In genomic region chr19:46890423-46891170, GRCh38 we compare ENCODE assay signal across 2 cellular contexts.
TF ChIP-seq lines count a peak whose summit lies in the region.

No MANE protein-coding gene starts in this region.

TF ChIP-seq in K562, 482 proteins besides CTCF, POLR2A, EP300 and RAD21 (continues in another document):
- TF ChIP-seq ATF1 (CRISPR knock-in tag; IDR thresholded peaks at IDR 0.05) (no peak), ATF1 (tag; IDR thresholded peaks at IDR 0.05) (0 out of 2 replicates have a peak, but pooled peaks have one; percentile 14), EGR1 (conservative IDR thresholded peaks at IDR 0.05) (no peak), HOMEZ (CRISPR knock-in tag; IDR thresholded peaks at IDR 0.05) (no peak), MAX (CRISPR knock-in tag; IDR thresholded peaks at IDR 0.05) (no peak), NFE2 (IDR thresholded peaks at IDR 0.05; ENCODE audit: low read depth) (0 out of 2 replicates have a peak, but pooled peaks have one; percentile 11), CEBPG (CRISPR knock-in tag; IDR thresholded peaks at IDR 0.05) (peak; percentile 70), CEBPG (tag; conservative IDR thresholded peaks at IDR 0.05 in 1 of 2, IDR thresholded peaks at IDR 0.05 in 1 of 2) (peak in 1 of 2 experiments; percentile 87; a peak in 2 of 4 replicates), L3MBTL2 (IDR thresholded peaks at IDR 0.05) (peak; percentile 22; the same call in 1 of the 2 replicates), FOSL1 (tag; conservative IDR thresholded peaks at IDR 0.05) (peak; percentile 52), ELF4 (CRISPR knock-in tag; IDR thresholded peaks at IDR 0.05) (no peak), JUN (IDR thresholded peaks at IDR 0.05; ENCODE audit: borderline replicate concordance, low read depth, low read length) (0 out of 2 replicates have a peak, but pooled peaks have one; percentile 20), JUN (CRISPR knock-in tag; IDR thresholded peaks at IDR 0.05; ENCODE audit: borderline replicate concordance) (no peak), MYC (IDR thresholded peaks at IDR 0.05; ENCODE audit: low read depth, low read length) (no peak; the same call in 1 of the 2 replicates), MYC (CRISPR knock-in tag; IDR thresholded peaks at IDR 0.05; ENCODE audit: borderline replicate concordance, low read depth) (no peak), PRMT5 (CRISPR knock-in tag; IDR thresholded peaks at IDR 0.05) (no peak), ZNF518B (CRISPR knock-in tag; IDR thresholded peaks at IDR 0.05) (no peak), ZNF175 (CRISPR knock-in tag; IDR thresholded peaks at IDR 0.05; ENCODE audit: low read depth) (0 out of 2 replicates have a peak, but pooled peaks have one; percentile 46), FOXJ2 (tag; IDR thresholded peaks at IDR 0.05) (no peak), ZNF431 (CRISPR knock-in tag; IDR thresholded peaks at IDR 0.05) (no peak), VEZF1 (CRISPR knock-in tag; IDR thresholded peaks at IDR 0.05) (no peak), ATF7 (IDR thresholded peaks at IDR 0.05) (0 out of 2 replicates have a peak, but pooled peaks have one; percentile 30), LEF1 (IDR thresholded peaks at IDR 0.05) (no peak), ZNF354B (CRISPR knock-in tag; IDR thresholded peaks at IDR 0.05) (0 out of 2 replicates have a peak, but pooled peaks have one; percentile 1), ZNF717 (CRISPR knock-in tag; IDR thresholded peaks at IDR 0.05) (no peak), ZBTB9 (CRISPR knock-in tag; IDR thresholded peaks at IDR 0.05) (no peak), SIN3A (IDR thresholded peaks at IDR 0.05; ENCODE audit: borderline replicate concordance in 2 of 2, control insufficient read depth in 1 of 2, low read depth in 2 of 2, low read length in 2 of 2) (0 out of 4 replicates have a peak, but pooled peaks of 1 of the 2 experiments have one; percentile 13), ZNF41 (CRISPR knock-in tag; conservative IDR thresholded peaks at IDR 0.05) (no peak)

TF ChIP-seq in HepG2, 621 proteins besides CTCF, POLR2A, EP300 and RAD21 (continues in another document):
- TF ChIP-seq POGZ (CRISPR knock-in tag; IDR thresholded peaks at IDR 0.05) (peak; percentile 78), ASH2L (IDR thresholded peaks at IDR 0.05; ENCODE audit: insufficient read length, low read depth, low read length) (peak; percentile 71), GRHL1 (CRISPR knock-in tag; conservative IDR thresholded peaks at IDR 0.05) (no peak), MIER2 (CRISPR knock-in tag; IDR thresholded peaks at IDR 0.05) (0 out of 2 replicates have a peak, but pooled peaks have one; percentile 23), AGO1 (IDR thresholded peaks at IDR 0.05; ENCODE audit: low read depth, low read length, poor library complexity, severe bottlenecking) (no peak), MLLT10 (CRISPR knock-in tag; IDR thresholded peaks at IDR 0.05) (no peak), MED8 (CRISPR knock-in tag; IDR thresholded peaks at IDR 0.05; ENCODE audit: insufficient replicate concordance) (no peak), ZNF598 (CRISPR knock-in tag; IDR thresholded peaks at IDR 0.05; ENCODE audit: borderline replicate concordance) (no peak), ZNF460 (CRISPR knock-in tag; IDR thresholded peaks at IDR 0.05; ENCODE audit: borderline replicate concordance) (no peak; the same call in 1 of the 2 replicates), XRCC5 (optimal IDR thresholded peaks at IDR 0.05; ENCODE audit: low read length) (no peak), ZFP36L1 (CRISPR knock-in tag; IDR thresholded peaks at IDR 0.05) (no peak), ARNT (IDR thresholded peaks at IDR 0.05) (no peak), NFE2 (CRISPR knock-in tag; IDR thresholded peaks at IDR 0.05) (no peak), CHD2 (IDR thresholded peaks at IDR 0.05; ENCODE audit: low read depth, low read length) (no peak), ZNF839 (CRISPR knock-in tag; IDR thresholded peaks at IDR 0.05; ENCODE audit: borderline replicate concordance) (no peak), BCL3 (CRISPR knock-in tag; IDR thresholded peaks at IDR 0.05) (no peak), BATF2 (CRISPR knock-in tag; IDR thresholded peaks at IDR 0.05) (no peak), FOXA3 (CRISPR knock-in tag; IDR thresholded peaks at IDR 0.05) (peak; percentile 96), TP53 (CRISPR knock-in tag; conservative IDR thresholded peaks at IDR 0.05) (no peak), PRMT3 (CRISPR knock-in tag; IDR thresholded peaks at IDR 0.05; ENCODE audit: borderline replicate concordance, low read depth) (no peak), ZNF329 (CRISPR knock-in tag; IDR thresholded peaks at IDR 0.05; ENCODE audit: low read depth) (no peak), SRSF4 (IDR thresholded peaks at IDR 0.05; ENCODE audit: low read depth, low read length, poor library complexity, severe bottlenecking) (no peak), ZNF431 (CRISPR knock-in tag; IDR thresholded peaks at IDR 0.05; ENCODE audit: borderline replicate concordance, low read depth) (no peak), ETV6 (CRISPR knock-in tag; conservative IDR thresholded peaks at IDR 0.05) (no peak), NONO (IDR thresholded peaks at IDR 0.05) (no peak), NONO (CRISPR knock-in tag; conservative IDR thresholded peaks at IDR 0.05) (peak; percentile 32; the same call in 1 of the 2 replicates), PCBP2 (optimal IDR thresholded peaks at IDR 0.05; ENCODE audit: low read depth, low read length, poor library complexity, severe bottlenecking) (no peak), ZBTB10 (CRISPR knock-in tag; IDR thresholded peaks at IDR 0.05; ENCODE audit: borderline replicate concordance) (no peak), ZC3H13 (CRISPR knock-in tag; IDR thresholded peaks at IDR 0.05) (peak; percentile 25; the same call in 1 of the 2 replicates), NFE2L2 (IDR thresholded peaks at IDR 0.05; ENCODE audit: low read length) (peak; percentile 42; the same call in 1 of the 2 replicates), ADNP (CRISPR knock-in tag; IDR thresholded peaks at IDR 0.05) (no peak), ZNF530 (CRISPR knock-in tag; IDR thresholded peaks at IDR 0.05; ENCODE audit: low read depth) (no peak), SMARCE1 (IDR thresholded peaks at IDR 0.05; ENCODE audit: borderline replicate concordance) (peak; percentile 92), ZNF850 (CRISPR knock-in tag; conservative IDR thresholded peaks at IDR 0.05) (no peak), FLYWCH1 (CRISPR knock-in tag; IDR thresholded peaks at IDR 0.05) (no peak), ZMAT5 (CRISPR knock-in tag; IDR thresholded peaks at IDR 0.05; ENCODE audit: borderline replicate concordance, low read depth) (no peak), ZNF468 (CRISPR knock-in tag; IDR thresholded peaks at IDR 0.05) (no peak), AHDC1 (CRISPR knock-in tag; IDR thresholded peaks at IDR 0.05; ENCODE audit: borderline replicate concordance) (peak; percentile 93; the same call in 1 of the 2 replicates), FOXM1 (CRISPR knock-in tag; IDR thresholded peaks at IDR 0.05) (no peak), HHEX (CRISPR knock-in tag; IDR thresholded peaks at IDR 0.05) (peak; percentile 63; the same call in 1 of the 2 replicates), ZNF567 (CRISPR knock-in tag; IDR thresholded peaks at IDR 0.05; ENCODE audit: borderline replicate concordance) (0 out of 2 replicates have a peak, but pooled peaks have one; percentile 24), HNF1B (CRISPR knock-in tag; IDR thresholded peaks at IDR 0.05) (peak; percentile 87), ZBTB42 (CRISPR knock-in tag; IDR thresholded peaks at IDR 0.05) (no peak), ZNF180 (CRISPR knock-in tag; IDR thresholded peaks at IDR 0.05; ENCODE audit: borderline replicate concordance, low read depth) (no peak), ZNF30 (CRISPR knock-in tag; IDR thresholded peaks at IDR 0.05) (no peak), TCF7L2 (IDR thresholded peaks at IDR 0.05; ENCODE audit: low read depth, low read length) (no peak), ZNF17 (CRISPR knock-in tag; IDR thresholded peaks at IDR 0.05) (no peak)
